1 cellular context compared by ENCODE assay signal in genomic region chr7:28180364-28181147, GRCh38.
TF ChIP-seq lines count a peak whose summit lies in the region.

JAZF1 (minus strand) TSS chr7:28180795.

TF ChIP-seq in SK-N-SH, 30 proteins besides CTCF, POLR2A, EP300 and RAD21 (continued from another document):
- TF ChIP-seq ZBTB33 (IDR thresholded peaks at IDR 0.05; ENCODE audit: borderline replicate concordance, low read depth), result no peak
- TF ChIP-seq USF1 (IDR thresholded peaks at IDR 0.05; ENCODE audit: borderline replicate concordance, low read depth), result no peak
- TF ChIP-seq USF2 (IDR thresholded peaks at IDR 0.05; ENCODE audit: borderline replicate concordance, low read depth, low read length), result no peak
- TF ChIP-seq TAF1 (IDR thresholded peaks at IDR 0.05; ENCODE audit: borderline replicate concordance, low read depth, low read length), result no peak
- no peak for TF ChIP-seq RXRA (IDR thresholded peaks at IDR 0.05; ENCODE audit: borderline replicate concordance, low read depth)
- no peak for TF ChIP-seq EZH2phosphoT487 (IDR thresholded peaks at IDR 0.05; ENCODE audit: borderline replicate concordance, low read depth)
- TF ChIP-seq SMC3 (IDR thresholded peaks at IDR 0.05; ENCODE audit: low read depth, low read length), result no peak
